22 cellular contexts compared by ENCODE assay signal in genomic region chr6:22682979-22683378, GRCh38.
"Had no signal": no experiment of that assay in that cellular context is flagged by ENCODE, and none has a peak within 500 bp of the region (broad histone marks: within the 10 kb centered on the region; RNA-seq: fewer than 3 reads in every experiment).

No MANE protein-coding gene starts in this region.

- H3K4me3 ChIP-seq: colonic mucosa, gastroesophageal sphincter, hepatocyte, stomach, tibial artery, upper lobe of right lung had no signal

- H3K4me2 ChIP-seq: hepatocyte had no signal

- H3K27ac ChIP-seq: colonic mucosa, gastroesophageal sphincter, hepatocyte, stomach, tibial artery, upper lobe of right lung had no signal

- H2AFZ ChIP-seq: hepatocyte had no signal

- H3K27me3 ChIP-seq: colonic mucosa, gastroesophageal sphincter, hepatocyte, stomach, tibial artery, upper lobe of right lung had no signal

- H3K9me3 ChIP-seq: colonic mucosa, gastroesophageal sphincter, stomach, tibial artery, upper lobe of right lung had no signal

- DNase-seq: activated CD4-positive, alpha-beta T cell treated with anti-CD3 and anti-CD28 coated beads for 36 hours; activated CD4-positive, CD25-positive, alpha-beta regulatory T cell; activated CD8-positive, alpha-beta memory T cell treated with anti-CD3 and anti-CD28 coated beads, Interleukin-2, amount 10 ng/mL, durations not matched to agents 7 days and 5 days; activated CD8-positive, alpha-beta T cell treated with anti-CD3 and anti-CD28 coated beads, Interleukin-2, amount 10 ng/mL, durations not matched to agents 7 days and 5 days; activated T-cell treated with anti-CD3 and anti-CD28 coated beads, Interleukin-2, amount 50 U/mL, for 48 hours; cerebellar nuclear complex; colonic mucosa; effector CD8-positive, alpha-beta T cell; erythroblast; kidney; left colon; right cardiac atrium; stimulated activated CD4-positive, alpha-beta T cell treated with anti-CD3 and anti-CD28 coated beads, Interleukin-15, amount 100 ng/mL, for 24 hours; stimulated activated CD4-positive, alpha-beta T cell treated with anti-CD3 and anti-CD28 coated beads, Interleukin-2, amount 100 ng/mL, for 24 hours; stimulated activated naive B cell treated with anti-CD40 and anti-IgM and Interleukin-4, amounts not matched to agents 10 μg/mL and 1 μg/mL and 100 μg/mL, for 72 hours; stomach; tibial artery; upper lobe of right lung had no signal

- H3K36me3 ChIP-seq: colonic mucosa, gastroesophageal sphincter, stomach, tibial artery, upper lobe of right lung had no signal

- H3K4me1 ChIP-seq: colonic mucosa, gastroesophageal sphincter, stomach, tibial artery, upper lobe of right lung had no signal

- FAIRE-seq: kidney had no signal

- ATAC-seq: activated CD4-positive, alpha-beta T cell treated with anti-CD3 and anti-CD28 coated beads for 36 hours; activated CD8-positive, alpha-beta memory T cell treated with anti-CD3 and anti-CD28 coated beads, Interleukin-2, amount 10 ng/mL, durations not matched to agents 7 days and 5 days; activated CD8-positive, alpha-beta T cell treated with anti-CD3 and anti-CD28 coated beads, Interleukin-2, amount 10 ng/mL, durations not matched to agents 7 days and 5 days; activated naive CD4-positive, alpha-beta T cell treated with anti-CD3 and anti-CD28 coated beads, Interleukin-2, amount 50 U/mL, for 72 hours; gastroesophageal sphincter; left colon; natural killer cell treated with Interleukin-12 subunit alpha and Interleukin-12 subunit beta and Interleukin-15 and Interleukin-18, amount 100 ng/mL, for 72 hours; right cardiac atrium; stimulated activated naive B cell treated with anti-CD40 and anti-IgM and Interleukin-4, amounts not matched to agents 10 μg/mL and 1 μg/mL and 100 μg/mL, for 72 hours; upper lobe of right lung had no signal
